14 cellular contexts compared by ENCODE assay signal in genomic region chr3:184808021-184808420, GRCh38. TPM values are rescaled to one million over a fixed set of nuclear protein-coding genes. Genes with fewer than 3 reads are reported as not detected.
DNase-seq lines count a peak whose midpoint lies in the region; TF ChIP-seq lines count a peak whose summit lies in the region.
"Had no signal": no experiment of that assay in that cellular context is flagged by ENCODE, and none has a peak within 500 bp of the region (broad histone marks: within the 10 kb centered on the region; RNA-seq: fewer than 3 reads in every experiment).

No MANE protein-coding gene starts in this region.

- no peak overlapping the region for H3K4me3 ChIP-seq in brain microvascular endothelial cell (ENCODE audit: low read depth, low read length)
- H3K4me3 ChIP-seq in neural progenitor cell: no peak overlapping the region
- H3K4me3 ChIP-seq in vagina: no peak overlapping the region
- H3K4me3 ChIP-seq: thoracic aorta had no signal

- H3K4me3 Mint-ChIP-seq in neural progenitor cell: no peak overlapping the region

- no peak overlapping the region for H3K27ac ChIP-seq in brain microvascular endothelial cell
- H3K27ac ChIP-seq in neural progenitor cell: no peak overlapping the region
- no peak overlapping the region for H3K27ac ChIP-seq in vagina
- H3K27ac ChIP-seq: KMS-11, thoracic aorta had no signal

- no peaks in the 10 kb centered on the region for H3K36me3 ChIP-seq in brain microvascular endothelial cell (replicated peaks)
- no peaks in the 10 kb centered on the region for H3K36me3 ChIP-seq in neural progenitor cell
- no peaks in the 10 kb centered on the region for H3K36me3 ChIP-seq in vagina
- H3K36me3 ChIP-seq: thoracic aorta had no signal

- H3K9ac ChIP-seq in neural progenitor cell: no peak overlapping the region
- H3K9ac ChIP-seq: KMS-11 had no signal

- no peaks in the 10 kb centered on the region for H4K20me1 ChIP-seq in neural progenitor cell (ENCODE audit: low read depth)

- TF ChIP-seq CTCF in brain microvascular endothelial cell (IDR thresholded peaks at IDR 0.05; ENCODE audit: low read depth, low read length, missing control alignments): peak; percentile 28
- TF ChIP-seq CTCF in neural progenitor cell (IDR thresholded peaks at IDR 0.05): peak; percentile 66
- TF ChIP-seq CTCF in vagina (IDR thresholded peaks at IDR 0.05): no peak

- peaks cover 8% of the 10 kb centered on the region for H3K79me2 ChIP-seq in neural progenitor cell (ENCODE audit: low read depth)

- no peaks in the 10 kb centered on the region for H3K27me3 ChIP-seq in brain microvascular endothelial cell (replicated peaks)
- H3K27me3 ChIP-seq in neural progenitor cell: no peaks in the 10 kb centered on the region
- H3K27me3 ChIP-seq in vagina: no peaks in the 10 kb centered on the region

- H3K27ac Mint-ChIP-seq in neural progenitor cell: no peak overlapping the region

- DNase-seq in NCI-H2227 (lab: John Stamatoyannopoulos, UW; ENCODE audit: unreplicated experiment): peak; percentile 40
- no peak for DNase-seq in NCI-H2227 treated with DMSO at 0.1 percent for 48 hours (lab: John Stamatoyannopoulos, UW)
- DNase-seq in NCI-H1048 (lab: John Stamatoyannopoulos, UW): peak; percentile 15
- no peak for DNase-seq in brain microvascular endothelial cell
- DNase-seq in neural progenitor cell (ENCODE audit: low spot score): peak; percentile 86
- DNase-seq in stimulated activated CD4-positive, alpha-beta T cell treated with anti-CD3 and anti-CD28 coated beads, Interleukin-12 subunit alpha, Interleukin-12 subunit beta, amount 100 ng/mL, for 4 hours: no peak
- no peak for DNase-seq in activated CD8-positive, alpha-beta memory T cell treated with anti-CD3 and anti-CD28 coated beads, Interleukin-2, amount 50 U/mL, for 4 hours
- DNase-seq in vagina (ENCODE audit: extremely low spot score in 2 of 2): no peak
- DNase-seq: activated effector memory CD4-positive, alpha-beta T cell treated with anti-CD3 and anti-CD28 coated beads, Interleukin-2, amount 50 U/mL, for 16 hours; effector CD4-positive, alpha-beta T cell; NCI-H69; stimulated activated CD4-positive, alpha-beta T cell treated with anti-CD3 and anti-CD28 coated beads, Interleukin-4, amount 100 ng/mL, for 4 hours had no signal

- H3K9me3 ChIP-seq in neural progenitor cell (ENCODE audit: low read depth) (no peaks in the 10 kb centered on the region), vagina (no peaks in the 10 kb centered on the region)
- H3K9me3 ChIP-seq: thoracic aorta had no signal

- H3K27me3 Mint-ChIP-seq in neural progenitor cell (ENCODE audit: insufficient read depth, low read depth): peaks cover 5% of the 10 kb centered on the region

- peak overlapping the region; percentile 82 for H2AFZ ChIP-seq in neural progenitor cell (replicated peaks)

- H3K4me1 ChIP-seq in neural progenitor cell: peaks cover 19% of the 10 kb centered on the region
- H3K4me1 ChIP-seq in vagina: peaks cover 6% of the 10 kb centered on the region

- peaks cover 20% of the 10 kb centered on the region for H3F3A ChIP-seq in neural progenitor cell (ENCODE audit: low read depth)

- H3K4me2 ChIP-seq in neural progenitor cell: peak overlapping the region; percentile 50
- H3K4me2 ChIP-seq: KMS-11 had no signal

- no peaks in the 10 kb centered on the region for H3K36me3 Mint-ChIP-seq in neural progenitor cell

- in situ Hi-C loops in brain microvascular endothelial cell (cut with HindIII; ENCODE audit: low pct_ligation_motif_present, low sequenced_read_pairs): no loop called here

- no peaks in the 10 kb centered on the region for H3K9me3 Mint-ChIP-seq in neural progenitor cell

- no peak for TF ChIP-seq POLR2A in vagina (IDR thresholded peaks at IDR 0.05)

- H3K4me1 Mint-ChIP-seq in neural progenitor cell: peaks cover 9% of the 10 kb centered on the region

- intact Hi-C loops in vagina (cut with DNase I): no loop called here

RNA-seq across cellular contexts. Expression of gene VPS8, which starts 3.9 kb away (rescaled TPM):
- total RNA-seq in neural progenitor cell (ENCODE audit: low replicate concordance) (49.1 and 93.1 TPM in 2 replicates), vagina (52.3 TPM)

Comparison
In these comparisons a context has a peak if more than half of its experiments do, and no peak if none do; other contexts are left out.
1. DNase-seq: peak in NCI-H2227 (single experiment), NCI-H1048 (single experiment) and neural progenitor cell (single experiment); none in NCI-H2227 treated with DMSO at 0.1 percent for 48 hours (single experiment), brain microvascular endothelial cell (single experiment), stimulated activated CD4-positive, alpha-beta T cell treated with anti-CD3 and anti-CD28 coated beads, Interleukin-12 subunit alpha, Interleukin-12 subunit beta, amount 100 ng/mL, for 4 hours (single experiment), activated CD8-positive, alpha-beta memory T cell treated with anti-CD3 and anti-CD28 coated beads, Interleukin-2, amount 50 U/mL, for 4 hours (single experiment) and vagina (0 of 2).
2. CTCF ChIP-seq: peak in brain microvascular endothelial cell (single experiment) and neural progenitor cell (single experiment); none in vagina (0 of 3).